Comparison of ENCODE assay signal across 8 cellular contexts in genomic region chr1:113042336-113043143, GRCh38. TPM values are rescaled to one million over a fixed set of nuclear protein-coding genes. Genes with fewer than 3 reads are reported as not detected.
A peak's percentile ranks its signal among the peaks of the same experiment; 100 is the strongest.
DNase-seq lines count a peak whose midpoint lies in the region; ATAC-seq and TF ChIP-seq lines count a peak whose summit lies in the region.

No MANE protein-coding gene starts in this region.

- H4K20me1 ChIP-seq in SU-DHL-6 (ENCODE audit: low read depth, low read length): no peaks in the 10 kb centered on the region

- H3K9ac ChIP-seq in SU-DHL-6 (ENCODE audit: low read length) (no peak overlapping the region), liver (ENCODE audit: low read depth in 1 of 2, low read length in 2 of 2) (no peak overlapping the region)

- TF ChIP-seq CTCF in SU-DHL-6 (IDR thresholded peaks at IDR 0.05; ENCODE audit: insufficient read depth, low read length, poor library complexity, severe bottlenecking) (peak; percentile 43), liver (IDR thresholded peaks at IDR 0.05; ENCODE audit: low read depth, low read length, missing input control) (peak; percentile 76)

- 4 to 8% methylated on average over 10 to 11 of the region's 11 CpGs for WGBS in ectodermal cell, 2 experiments
- WGBS in liver: 24% methylated on average over 11 of the region's 11 CpGs

- H3K27ac ChIP-seq in SU-DHL-6 (ENCODE audit: low read depth, low read length) (no peak overlapping the region), ectodermal cell (ENCODE audit: insufficient read depth, low read depth, low read length, poor library complexity, severe bottlenecking) (peak overlapping the region; percentile 87), liver (ENCODE audit: low read depth in 1 of 2, low read length in 2 of 2) (no peak overlapping the region)

- H3K4me2 ChIP-seq in SU-DHL-6 (ENCODE audit: low read depth, low read length, poor library complexity, severe bottlenecking): no peak overlapping the region

- H3F3A ChIP-seq in SU-DHL-6 (ENCODE audit: insufficient read depth): no peaks in the 10 kb centered on the region

- H3K4me3 ChIP-seq in SU-DHL-6 (ENCODE audit: insufficient read depth, low read length, poor library complexity, severe bottlenecking) (no peak overlapping the region), ectodermal cell (ENCODE audit: insufficient read depth, low read depth, low read length) (no peak overlapping the region), liver (ENCODE audit: low read depth in 1 of 3, low read length in 3 of 3) (no peak overlapping the region)

- TF ChIP-seq RAD21 in liver (IDR thresholded peaks at IDR 0.05): peak; percentile 97

- H3K27me3 ChIP-seq in SU-DHL-6 (ENCODE audit: low read length): no peaks in the 10 kb centered on the region
- H3K27me3 ChIP-seq in ectodermal cell (ENCODE audit: control insufficient read depth, insufficient read depth, low read length, poor library complexity, severe bottlenecking): no peaks in the 10 kb centered on the region
- H3K27me3 ChIP-seq in liver (ENCODE audit: control insufficient read depth in 4 of 4, insufficient read depth in 4 of 4, low read length in 3 of 4): no peaks in the 10 kb centered on the region

- H3K4me1 ChIP-seq in ectodermal cell (ENCODE audit: control insufficient read depth, insufficient read depth, low read length) (peaks cover 25% of the 10 kb centered on the region), liver (ENCODE audit: control insufficient read depth in 4 of 4, insufficient read depth in 4 of 4, low read length in 3 of 4) (peaks cover 2 to 12% (median 5%) of the 10 kb centered on the region in 4 donors)

- H3K79me2 ChIP-seq in SU-DHL-6 (ENCODE audit: insufficient read depth, low read length): no peaks in the 10 kb centered on the region

- H3K9me3 ChIP-seq in SU-DHL-6 (ENCODE audit: insufficient read depth, low read length) (no peaks in the 10 kb centered on the region), ectodermal cell (ENCODE audit: control insufficient read depth, low read length) (no peaks in the 10 kb centered on the region), liver (ENCODE audit: control insufficient read depth in 4 of 4, low read length in 3 of 4) (no peaks in the 10 kb centered on the region)

- no peaks in the 10 kb centered on the region for H3K9me2 ChIP-seq in SU-DHL-6 (replicated peaks; ENCODE audit: insufficient read depth, low read length)

- no peak overlapping the region for H2AFZ ChIP-seq in SU-DHL-6 (ENCODE audit: low read depth, low read length, severe bottlenecking)

- DNase-seq in DMS53 treated with DMSO at 0.1 percent for 48 hours (lab: John Stamatoyannopoulos, UW; ENCODE audit: unreplicated experiment): peak; percentile 47
- DNase-seq in Kasumi-1 (lab: John Stamatoyannopoulos, UW): peak; percentile 90 to 95
- DNase-seq in stimulated activated CD8-positive, alpha-beta memory T cell treated with anti-CD3 and anti-CD28 coated beads, Interleukin-4, amount 100 ng/mL, for 48 hours: peak; percentile 46
- no peak for DNase-seq in stimulated activated naive CD4-positive, alpha-beta T cell (lab: John Stamatoyannopoulos, UW)

- H3K36me3 ChIP-seq in SU-DHL-6 (ENCODE audit: low read length) (no peaks in the 10 kb centered on the region), ectodermal cell (ENCODE audit: control insufficient read depth, insufficient read depth, low read length) (no peaks in the 10 kb centered on the region), liver (ENCODE audit: control insufficient read depth in 4 of 4, insufficient read depth in 3 of 4, low read depth in 1 of 4, low read length in 3 of 4) (no peaks in the 10 kb centered on the region)

- ATAC-seq in GM21447 (IDR thresholded peaks at IDR 0.05; ENCODE audit: unreplicated experiment): peak; percentile 61

TF ChIP-seq in liver, 16 proteins besides CTCF, POLR2A, EP300 and RAD21:
- no peak for TF ChIP-seq GABPA (IDR thresholded peaks at IDR 0.05 in 1 of 2, conservative IDR thresholded peaks at IDR 0.05 in 1 of 2)
- no peak for TF ChIP-seq EGR1 (IDR thresholded peaks at IDR 0.05; ENCODE audit: low read depth in 2 of 2)
- TF ChIP-seq ATF3 (IDR thresholded peaks at IDR 0.05): no peak
- TF ChIP-seq HNF4A (conservative IDR thresholded peaks at IDR 0.05): no peak
- TF ChIP-seq ZBTB33 (IDR thresholded peaks at IDR 0.05): no peak
- TF ChIP-seq HNF4G (IDR thresholded peaks at IDR 0.05): no peak
- no peak for TF ChIP-seq FOXA1 (IDR thresholded peaks at IDR 0.05)
- no peak for TF ChIP-seq TAF1 (conservative IDR thresholded peaks at IDR 0.05)
- TF ChIP-seq YY1 (IDR thresholded peaks at IDR 0.05): peak; percentile 13
- no peak for TF ChIP-seq REST (IDR thresholded peaks at IDR 0.05)
- TF ChIP-seq SP1 (IDR thresholded peaks at IDR 0.05): no peak
- TF ChIP-seq RXRA (IDR thresholded peaks at IDR 0.05): peak; percentile 62 to 78
- TF ChIP-seq MAX (IDR thresholded peaks at IDR 0.05): no peak
- peak; percentile 70 for TF ChIP-seq NR2F2 (IDR thresholded peaks at IDR 0.05)
- TF ChIP-seq JUND (IDR thresholded peaks at IDR 0.05): no peak

RNA-seq across cellular contexts. Expression of gene LRIG2, which starts 30.5 kb away (rescaled TPM):
- polyA plus RNA-seq in ectodermal cell (2013, experiment 1 of 4): 15.3 TPM
- polyA plus RNA-seq in ectodermal cell (2013, experiment 2 of 4): 16.8 TPM
- 11.9 TPM for polyA plus RNA-seq in ectodermal cell (2013, experiment 3 of 4)
- polyA plus RNA-seq in ectodermal cell (2013, experiment 4 of 4): 14.0 TPM
- 10 to 100 TPM in 1 of 2 donors, 1 to 10 TPM in 1; 9.4 to 11.9 TPM for total RNA-seq in liver
- 1 to 10 TPM; 1.3 to 2.6 TPM for polyA plus RNA-seq in liver

Comparison
In these comparisons a context has a peak if more than half of its experiments do, and no peak if none do; other contexts are left out.
1. DNase-seq: peak in DMS53 treated with DMSO at 0.1 percent for 48 hours (single experiment), Kasumi-1 (2 of 2) and stimulated activated CD8-positive, alpha-beta memory T cell treated with anti-CD3 and anti-CD28 coated beads, Interleukin-4, amount 100 ng/mL, for 48 hours (single experiment); none in stimulated activated naive CD4-positive, alpha-beta T cell (0 of 6).